ENCODE assay signal across 14 cellular contexts in the genomic region with DNA sequence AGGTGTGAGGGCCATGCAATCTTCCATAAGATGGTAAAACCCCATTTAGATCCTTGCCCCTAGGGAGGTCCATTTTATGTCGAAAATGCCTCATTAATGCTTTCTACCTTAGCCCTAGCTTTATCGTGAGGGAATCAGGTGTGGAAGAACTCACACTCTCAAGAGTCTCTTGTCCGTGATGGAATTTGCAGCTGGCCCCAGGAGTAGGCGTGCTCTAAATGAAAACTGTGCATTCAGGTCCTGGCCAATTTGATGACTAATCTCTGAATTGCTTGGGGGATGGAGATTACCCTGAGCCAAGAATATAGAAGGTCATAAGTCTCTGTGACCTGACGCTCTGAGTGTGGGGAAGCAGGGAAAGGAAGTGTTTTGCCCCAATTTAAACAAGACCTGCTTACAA. TPM values are rescaled to one million over a fixed set of nuclear protein-coding genes. Genes with fewer than 3 reads are reported as not detected.
DNase-seq lines count a peak whose midpoint lies in the region; ATAC-seq and TF ChIP-seq lines count a peak whose summit lies in the region.
"Had no signal": no experiment of that assay in that cellular context is flagged by ENCODE, and none has a peak within 500 bp of the region (broad histone marks: within the 10 kb centered on the region; RNA-seq: fewer than 3 reads in every experiment).

No MANE protein-coding gene starts in this region.

- peak overlapping the region; percentile 23 for H3K27ac Mint-ChIP-seq in activated CD4-positive, alpha-beta memory T cell treated with anti-CD3 and anti-CD28 coated beads, Interleukin-2, amount 10 ng/mL, durations not matched to agents 7 days and 5 days
- no peak overlapping the region for H3K27ac Mint-ChIP-seq in activated CD4-positive, alpha-beta memory T cell treated with anti-CD3 and anti-CD28 coated beads for 36 hours
- H3K27ac Mint-ChIP-seq in WTC11 (no peak overlapping the region), Caco-2 (ENCODE audit: unreplicated experiment) (no peak overlapping the region)
- H3K27ac Mint-ChIP-seq: GM23338 had no signal

- no peaks in the 10 kb centered on the region; the same call in 1 of the 2 replicates for H3K9me2 ChIP-seq in Karpas-422 (replicated peaks; ENCODE audit: insufficient read depth, low read length)

- WGBS in right cardiac atrium: 50% methylated on average over 5 of the region's 5 CpGs

- ATAC-seq in right cardiac atrium (peak; percentile 32 to 69), WTC11 (no peak)
- ATAC-seq: GM23338, K562 had no signal

- CTCF ChIA-PET in activated CD4-positive, alpha-beta memory T cell treated with anti-CD3 and anti-CD28 coated beads, Interleukin-2, amount 10 ng/mL, durations not matched to agents 7 days and 5 days (lab: Charles Lee): no interaction called here
- CTCF ChIA-PET in activated CD4-positive, alpha-beta memory T cell treated with anti-CD3 and anti-CD28 coated beads for 36 hours (lab: Charles Lee): no interaction called here
- CTCF ChIA-PET in WTC11 (lab: Charles Lee): no interaction called here
- CTCF ChIA-PET in Caco-2 (lab: Charles Lee): no interaction called here

- no peaks in the 10 kb centered on the region for H3K27me3 ChIP-seq in breast epithelium
- no peaks in the 10 kb centered on the region for H3K27me3 ChIP-seq in right cardiac atrium (ENCODE audit: control insufficient read depth, insufficient read depth)
- no peaks in the 10 kb centered on the region for H3K27me3 ChIP-seq in Karpas-422 (ENCODE audit: low read length)
- no peaks in the 10 kb centered on the region for H3K27me3 ChIP-seq in Caco-2 (replicated peaks; ENCODE audit: control insufficient read depth, insufficient read depth, low read length)

- H3K4me3 ChIP-seq in breast epithelium (no peak overlapping the region), right cardiac atrium (ENCODE audit: low read length) (no peak overlapping the region), Karpas-422 (ENCODE audit: low read length) (no peak overlapping the region), Caco-2 (ENCODE audit: low read depth, low read length) (no peak overlapping the region)
- H3K4me3 ChIP-seq: GM23338, K562, skin epidermis had no signal

- BruUV-seq in Caco-2 (replicated peaks; lab: Mats Ljungman, UMichigan): no TSS peak

- H2AFZ ChIP-seq in Karpas-422 (ENCODE audit: low read length): no peak overlapping the region
- H2AFZ ChIP-seq: GM23338 had no signal

- POLR2A ChIA-PET in activated CD4-positive, alpha-beta memory T cell treated with anti-CD3 and anti-CD28 coated beads, Interleukin-2, amount 10 ng/mL, durations not matched to agents 7 days and 5 days (lab: Charles Lee): no interaction called here
- POLR2A ChIA-PET in activated CD4-positive, alpha-beta memory T cell treated with anti-CD3 and anti-CD28 coated beads for 36 hours (lab: Charles Lee): no interaction called here
- POLR2A ChIA-PET in WTC11 (lab: Charles Lee): no interaction called here
- POLR2A ChIA-PET in Caco-2 (lab: Charles Lee): no interaction called here

- H3K36me3 ChIP-seq in breast epithelium: no peaks in the 10 kb centered on the region
- no peaks in the 10 kb centered on the region for H3K36me3 ChIP-seq in Karpas-422 (ENCODE audit: insufficient read depth, low read length)
- no peaks in the 10 kb centered on the region for H3K36me3 ChIP-seq in Caco-2 (ENCODE audit: control insufficient read depth, insufficient read depth, low read length)

- no peaks in the 10 kb centered on the region for H3K4me1 ChIP-seq in breast epithelium
- H3K4me1 ChIP-seq in right cardiac atrium (ENCODE audit: control insufficient read depth, insufficient read depth, low read length): no peaks in the 10 kb centered on the region
- H3K4me1 ChIP-seq in Karpas-422 (ENCODE audit: low read length): no peaks in the 10 kb centered on the region
- no peaks in the 10 kb centered on the region; the same call in 1 of the 2 replicates for H3K4me1 ChIP-seq in Caco-2

- H3K27ac ChIP-seq in breast epithelium: peak overlapping the region; percentile 62 to 79
- no peak overlapping the region for H3K27ac ChIP-seq in right cardiac atrium (ENCODE audit: low read length)
- no peak overlapping the region for H3K27ac ChIP-seq in Karpas-422 (ENCODE audit: low read length)

- H3K36me3 Mint-ChIP-seq in activated CD4-positive, alpha-beta memory T cell treated with anti-CD3 and anti-CD28 coated beads, Interleukin-2, amount 10 ng/mL, durations not matched to agents 7 days and 5 days (ENCODE audit: low read depth): no peaks in the 10 kb centered on the region
- no peaks in the 10 kb centered on the region for H3K36me3 Mint-ChIP-seq in activated CD4-positive, alpha-beta memory T cell treated with anti-CD3 and anti-CD28 coated beads for 36 hours
- H3K36me3 Mint-ChIP-seq in WTC11 (no peaks in the 10 kb centered on the region), Caco-2 (ENCODE audit: insufficient read depth, unreplicated experiment) (no peaks in the 10 kb centered on the region)

- no peak overlapping the region for H3K4me3 Mint-ChIP-seq in activated CD4-positive, alpha-beta memory T cell treated with anti-CD3 and anti-CD28 coated beads, Interleukin-2, amount 10 ng/mL, durations not matched to agents 7 days and 5 days
- no peak overlapping the region for H3K4me3 Mint-ChIP-seq in activated CD4-positive, alpha-beta memory T cell treated with anti-CD3 and anti-CD28 coated beads for 36 hours
- H3K4me3 Mint-ChIP-seq in WTC11: no peak overlapping the region
- H3K4me3 Mint-ChIP-seq in Caco-2 (ENCODE audit: unreplicated experiment): no peak overlapping the region
- H3K4me3 Mint-ChIP-seq: GM23338 had no signal

- H3K4me2 ChIP-seq in Karpas-422 (ENCODE audit: low read depth, low read length, poor library complexity, severe bottlenecking): no peak overlapping the region
- H3K4me2 ChIP-seq: GM23338 had no signal

- DNase-seq in activated CD4-positive, alpha-beta memory T cell treated with anti-CD3 and anti-CD28 coated beads, Interleukin-2, amount 10 ng/mL, durations not matched to agents 7 days and 5 days: no peak
- no peak for DNase-seq in activated CD4-positive, alpha-beta memory T cell treated with anti-CD3 and anti-CD28 coated beads for 36 hours
- DNase-seq in breast epithelium (ENCODE audit: low spot score in 2 of 2) (no peak), right cardiac atrium (no peak), WTC11 (ENCODE audit: low spot score) (no peak), Karpas-422 (no peak), KG1 (lab: John Stamatoyannopoulos, UW) (no peak), Caco-2 (no peak)
- DNase-seq: activated naive CD4-positive, alpha-beta T cell; GDM1; NCI-H345 had no signal

- no peak for TF ChIP-seq POLR2A in breast epithelium (IDR thresholded peaks at IDR 0.05)

- no peaks in the 10 kb centered on the region for H3K79me2 ChIP-seq in Karpas-422 (ENCODE audit: low read length)

- H3K27me3 Mint-ChIP-seq in activated CD4-positive, alpha-beta memory T cell treated with anti-CD3 and anti-CD28 coated beads, Interleukin-2, amount 10 ng/mL, durations not matched to agents 7 days and 5 days: no peaks in the 10 kb centered on the region
- H3K27me3 Mint-ChIP-seq in activated CD4-positive, alpha-beta memory T cell treated with anti-CD3 and anti-CD28 coated beads for 36 hours: no peaks in the 10 kb centered on the region
- peaks cover 4% of the 10 kb centered on the region; the same call in 1 of the 2 replicates for H3K27me3 Mint-ChIP-seq in WTC11 (ENCODE audit: low read depth)
- no peaks in the 10 kb centered on the region for H3K27me3 Mint-ChIP-seq in Caco-2 (ENCODE audit: insufficient read depth, unreplicated experiment)

- H3K4me1 Mint-ChIP-seq in activated CD4-positive, alpha-beta memory T cell treated with anti-CD3 and anti-CD28 coated beads, Interleukin-2, amount 10 ng/mL, durations not matched to agents 7 days and 5 days: no peaks in the 10 kb centered on the region
- H3K4me1 Mint-ChIP-seq in activated CD4-positive, alpha-beta memory T cell treated with anti-CD3 and anti-CD28 coated beads for 36 hours (ENCODE audit: low read depth): no peaks in the 10 kb centered on the region
- no peaks in the 10 kb centered on the region for H3K4me1 Mint-ChIP-seq in WTC11
- H3K4me1 Mint-ChIP-seq in Caco-2 (ENCODE audit: low read depth, unreplicated experiment): no peaks in the 10 kb centered on the region

- intact Hi-C loops in activated CD4-positive, alpha-beta memory T cell treated with anti-CD3 and anti-CD28 coated beads for 36 hours (cut with micrococcal nuclease): no loop called here
- intact Hi-C loops in breast epithelium (cut with DNase I; ENCODE audit: low total_unique reads): no loop called here
- intact Hi-C loops in right cardiac atrium (cut with DNase I): no loop called here
- intact Hi-C loops in Caco-2 (cut with micrococcal nuclease; ENCODE audit: unreplicated experiment): no loop called here

- H3K9me3 ChIP-seq in breast epithelium: no peaks in the 10 kb centered on the region
- H3K9me3 ChIP-seq in right cardiac atrium (ENCODE audit: control insufficient read depth, low read length): no peaks in the 10 kb centered on the region
- H3K9me3 ChIP-seq in Karpas-422 (ENCODE audit: low read length): no peaks in the 10 kb centered on the region
- no peaks in the 10 kb centered on the region for H3K9me3 ChIP-seq in Caco-2

- TF ChIP-seq CTCF in breast epithelium (IDR thresholded peaks at IDR 0.05): no peak
- TF ChIP-seq CTCF in WTC11 (IDR thresholded peaks at IDR 0.05): no peak
- no peak for TF ChIP-seq CTCF in Caco-2 (IDR thresholded peaks at IDR 0.05; ENCODE audit: insufficient read depth in 1 of 2, low read depth in 1 of 2, low read length in 1 of 2, severe bottlenecking in 1 of 2, unreplicated experiment in 1 of 2)

- no peaks in the 10 kb centered on the region for H4K20me1 ChIP-seq in Karpas-422 (ENCODE audit: insufficient read depth, low read depth, low read length)

- H3K9ac ChIP-seq in Karpas-422 (ENCODE audit: low read length): no peak overlapping the region

- no peaks in the 10 kb centered on the region for H3K9me3 Mint-ChIP-seq in activated CD4-positive, alpha-beta memory T cell treated with anti-CD3 and anti-CD28 coated beads, Interleukin-2, amount 10 ng/mL, durations not matched to agents 7 days and 5 days
- no peaks in the 10 kb centered on the region for H3K9me3 Mint-ChIP-seq in activated CD4-positive, alpha-beta memory T cell treated with anti-CD3 and anti-CD28 coated beads for 36 hours
- H3K9me3 Mint-ChIP-seq in WTC11 (no peaks in the 10 kb centered on the region), Caco-2 (ENCODE audit: unreplicated experiment) (no peaks in the 10 kb centered on the region)
- H3K9me3 Mint-ChIP-seq: GM23338 had no signal

TF ChIP-seq in WTC11, 78 proteins besides CTCF, POLR2A, EP300 and RAD21:
- no peak for TF ChIP-seq ZBTB21 (CRISPR knock-in tag; IDR thresholded peaks at IDR 0.05; ENCODE audit: borderline replicate concordance)
TF ChIP-seq in WTC11: peak in this region for 0.

RNA-seq across cellular contexts. Expression of gene C10orf90, which starts 6.6 kb away (rescaled TPM):
- total RNA-seq in activated CD4-positive, alpha-beta memory T cell treated with anti-CD3 and anti-CD28 coated beads, Interleukin-2, amount 10 ng/mL, durations not matched to agents 7 days and 5 days: not detected
- not detected for total RNA-seq in activated CD4-positive, alpha-beta memory T cell treated with anti-CD3 and anti-CD28 coated beads for 36 hours
- total RNA-seq in breast epithelium (10 to 100 TPM in 1 of 3 donors, 1 to 10 TPM in 1, under 1 TPM in 1; 0.16 to 30.4 (median 3.9) TPM), right cardiac atrium (under 1 TPM in 1 of 4 donors, not detected in 3; 0.22 TPM), WTC11 (2021) (0.50 to 0.85 TPM (median 0.62 TPM) in 3 replicates), Caco-2 (2022) (not detected in 2 replicates)
- not detected for polyA plus RNA-seq in right cardiac atrium
- not detected in 2 replicates for total RNA-seq in Karpas-422 (2014; rRNA removed; shearing (Covaris generic); ENCODE audit: low replicate concordance)
- total RNA-seq: K562 had no signal
- polyA plus RNA-seq: K562 had no signal

Comparison
In these comparisons a context has a peak if more than half of its experiments do, and no peak if none do; other contexts are left out.
1. H3K27ac ChIP-seq: peak in breast epithelium (2 of 2); none in right cardiac atrium (single experiment) and Karpas-422 (single experiment).